8 cellular contexts compared by ENCODE assay signal in genomic region chr10:72260215-72260587, GRCh38. TPM values are rescaled to one million over a fixed set of nuclear protein-coding genes. Genes with fewer than 3 reads are reported as not detected.
DNase-seq lines count a peak whose midpoint lies in the region; FAIRE-seq and TF ChIP-seq lines count a peak whose summit lies in the region.

No MANE protein-coding gene starts in this region.

- H3K4me1 ChIP-seq in kidney (ENCODE audit: control insufficient read depth in 1 of 2, insufficient read depth in 1 of 2, low read depth in 1 of 2, low read length in 2 of 2): peaks cover 20 to 24% of the 10 kb centered on the region in 2 donors
- peaks cover 11 to 59% (median 50%) of the 10 kb centered on the region in 5 donors for H3K4me1 ChIP-seq in subcutaneous abdominal adipose tissue (ENCODE audit: control insufficient read depth in 5 of 5, insufficient read depth in 5 of 5, low read length in 5 of 5)

- DNase-seq in HT-29 (ENCODE audit: low spot score): peak; percentile 36
- no peak for DNase-seq in activated naive CD8-positive, alpha-beta T cell treated with anti-CD3 and anti-CD28 coated beads for 36 hours
- DNase-seq in kidney: no peak
- DNase-seq in OCI-M1 (lab: John Stamatoyannopoulos, UW): no peak
- no peak for DNase-seq in effector CD4-positive, alpha-beta T cell
- DNase-seq in NCI-H2107 treated with DMSO at 0.1 percent for 48 hours (lab: John Stamatoyannopoulos, UW; ENCODE audit: unreplicated experiment): no peak
- no peak for DNase-seq in GM03348 (ENCODE audit: low spot score)

- no peaks in the 10 kb centered on the region for H3K27me3 Mint-ChIP-seq in activated naive CD8-positive, alpha-beta T cell treated with anti-CD3 and anti-CD28 coated beads for 36 hours

- TF ChIP-seq CTCF in kidney (IDR thresholded peaks at IDR 0.05; ENCODE audit: borderline replicate concordance, extremely low read depth, insufficient read depth): no peak

- H3K9me3 ChIP-seq in kidney (ENCODE audit: control insufficient read depth in 1 of 2, low read length in 2 of 2) (no peaks in the 10 kb centered on the region), subcutaneous abdominal adipose tissue (ENCODE audit: control insufficient read depth in 5 of 5, low read length in 5 of 5) (no peaks in the 10 kb centered on the region)

- no peak for FAIRE-seq in kidney (lab: Jason Lieb, UNC)

- no peaks in the 10 kb centered on the region for H3K27me3 ChIP-seq in subcutaneous abdominal adipose tissue (ENCODE audit: control insufficient read depth in 5 of 5, insufficient read depth in 4 of 5, low read length in 5 of 5)

- peak overlapping the region; percentile 99 for H3K27ac Mint-ChIP-seq in activated naive CD8-positive, alpha-beta T cell treated with anti-CD3 and anti-CD28 coated beads for 36 hours

- intact Hi-C loops in kidney (cut with DNase I): no loop called here

- H3K4me1 Mint-ChIP-seq in activated naive CD8-positive, alpha-beta T cell treated with anti-CD3 and anti-CD28 coated beads for 36 hours: peaks cover 66% of the 10 kb centered on the region

- peak overlapping the region; percentile 18 to 78 for H3K9ac ChIP-seq in kidney (ENCODE audit: low read length in 2 of 2)
- H3K9ac ChIP-seq in subcutaneous abdominal adipose tissue (ENCODE audit: low read length in 5 of 5): no peak overlapping the region

- H3K36me3 Mint-ChIP-seq in activated naive CD8-positive, alpha-beta T cell treated with anti-CD3 and anti-CD28 coated beads for 36 hours: no peaks in the 10 kb centered on the region

- no peaks in the 10 kb centered on the region for H3K36me3 ChIP-seq in kidney (ENCODE audit: control insufficient read depth in 1 of 2, insufficient read depth in 2 of 2, low read length in 2 of 2)
- no peaks in the 10 kb centered on the region for H3K36me3 ChIP-seq in subcutaneous abdominal adipose tissue (ENCODE audit: control insufficient read depth in 5 of 5, insufficient read depth in 5 of 5, low read length in 5 of 5)

- peak overlapping the region; percentile 83 for H3K4me3 Mint-ChIP-seq in activated naive CD8-positive, alpha-beta T cell treated with anti-CD3 and anti-CD28 coated beads for 36 hours

- H3K4me3 ChIP-seq in kidney (ENCODE audit: low read length in 2 of 2) (peak overlapping the region in 1 of 2 donors; percentile 67), subcutaneous abdominal adipose tissue (ENCODE audit: low read depth in 1 of 5, low read length in 5 of 5) (peak overlapping the region; percentile 68 to 90 (median 71))

- peaks cover 1% of the 10 kb centered on the region for H3K9me3 Mint-ChIP-seq in activated naive CD8-positive, alpha-beta T cell treated with anti-CD3 and anti-CD28 coated beads for 36 hours

- peak overlapping the region; percentile 82 to 92 for H3K27ac ChIP-seq in kidney (ENCODE audit: low read depth in 2 of 2, low read length in 2 of 2)
- H3K27ac ChIP-seq in subcutaneous abdominal adipose tissue (ENCODE audit: low read depth, low read length): peak overlapping the region; percentile 58

RNA-seq across cellular contexts. Expression of gene DDIT4, which starts 13.5 kb away (rescaled TPM):
- total RNA-seq in HT-29 (2014; rRNA removed; shearing (Covaris generic)): 88.4 and 107 TPM in 2 replicates
- 100 to 1,000 TPM; 422 to 424 TPM for total RNA-seq in activated naive CD8-positive, alpha-beta T cell treated with anti-CD3 and anti-CD28 coated beads for 36 hours
- total RNA-seq in kidney: 292 TPM
- polyA plus RNA-seq in kidney (ENCODE audit: insufficient read depth, low read depth, low replicate concordance): 96.9 TPM

RNA-seq across cellular contexts. Expression of gene ASCC1, which starts 44.1 kb away (rescaled TPM):
- total RNA-seq in HT-29 (2014; rRNA removed; shearing (Covaris generic)): 12.1 and 12.2 TPM in 2 replicates
- 10 to 100 TPM; 57.3 to 57.7 TPM for total RNA-seq in activated naive CD8-positive, alpha-beta T cell treated with anti-CD3 and anti-CD28 coated beads for 36 hours
- total RNA-seq in kidney: 36.1 TPM
- polyA plus RNA-seq in kidney (ENCODE audit: insufficient read depth, low read depth, low replicate concordance): 24.0 TPM

RNA-seq across cellular contexts. Expression of gene ANAPC16, which starts 44.4 kb away (rescaled TPM):
- 38.9 and 45.8 TPM in 2 replicates for total RNA-seq in HT-29 (2014; rRNA removed; shearing (Covaris generic))
- 10 to 100 TPM; 71.0 to 81.8 TPM for total RNA-seq in activated naive CD8-positive, alpha-beta T cell treated with anti-CD3 and anti-CD28 coated beads for 36 hours
- total RNA-seq in kidney: 132 TPM
- 210 TPM for polyA plus RNA-seq in kidney (ENCODE audit: insufficient read depth, low read depth, low replicate concordance)

Comparison
In these comparisons a context has a peak if more than half of its experiments do, and no peak if none do; other contexts are left out.
1. H3K9ac ChIP-seq: peak in kidney (2 of 2); none in subcutaneous abdominal adipose tissue (0 of 5).